Comparison of ENCODE assay signal across 8 cellular contexts in the genomic region with DNA sequence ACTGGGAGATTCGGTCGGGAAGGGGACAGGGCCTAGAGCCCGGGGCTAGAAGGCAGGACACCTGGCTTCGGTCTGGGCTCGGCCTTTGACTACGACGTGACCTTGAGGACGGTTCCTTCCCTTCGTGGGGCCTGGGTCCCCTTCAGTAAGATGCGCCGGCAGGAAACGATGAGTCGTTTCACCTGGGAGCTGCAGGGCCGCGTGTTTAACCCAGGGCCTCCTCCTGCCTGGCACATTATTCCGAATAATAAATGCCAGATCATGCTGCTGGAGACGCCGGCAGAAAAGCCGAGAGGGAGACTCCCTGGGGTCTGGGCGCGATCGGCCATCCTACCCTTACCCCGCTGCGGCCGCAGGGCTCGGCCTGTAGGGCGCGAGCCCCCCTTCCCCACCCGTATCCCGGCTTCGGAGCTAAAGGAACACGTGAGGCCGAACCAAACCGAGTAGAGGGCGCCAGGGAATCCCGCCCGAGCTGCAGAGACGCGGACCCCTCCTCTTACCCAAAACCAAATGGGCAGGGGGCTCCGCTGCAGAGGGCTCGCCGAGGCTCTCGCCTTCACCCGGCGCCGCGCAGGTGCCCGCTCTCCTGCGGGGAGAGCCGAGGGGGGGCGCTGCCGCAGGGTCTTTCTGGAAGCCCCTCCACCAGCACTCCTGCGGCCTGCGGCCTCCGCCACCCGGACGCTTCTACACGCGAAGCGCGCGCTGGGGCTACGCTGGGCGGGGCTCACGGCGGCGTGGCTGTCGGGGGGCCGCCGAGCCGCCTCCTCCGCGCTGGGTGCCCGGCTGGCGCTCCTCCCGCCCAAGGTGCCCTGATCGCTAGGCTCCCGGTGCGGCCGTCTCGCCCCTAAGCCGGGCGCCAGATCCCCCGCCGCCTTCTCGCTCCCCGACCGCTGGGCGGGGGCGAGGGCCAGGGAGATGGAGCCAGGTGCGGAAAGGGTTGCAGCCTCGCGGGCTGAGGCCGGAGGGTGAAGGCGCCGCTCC. TPM values are rescaled to one million over a fixed set of nuclear protein-coding genes. Genes with fewer than 3 reads are reported as not detected.
DNase-seq lines count a peak whose midpoint lies in the region; ATAC-seq and TF ChIP-seq lines count a peak whose summit lies in the region.

A gene with protein sequence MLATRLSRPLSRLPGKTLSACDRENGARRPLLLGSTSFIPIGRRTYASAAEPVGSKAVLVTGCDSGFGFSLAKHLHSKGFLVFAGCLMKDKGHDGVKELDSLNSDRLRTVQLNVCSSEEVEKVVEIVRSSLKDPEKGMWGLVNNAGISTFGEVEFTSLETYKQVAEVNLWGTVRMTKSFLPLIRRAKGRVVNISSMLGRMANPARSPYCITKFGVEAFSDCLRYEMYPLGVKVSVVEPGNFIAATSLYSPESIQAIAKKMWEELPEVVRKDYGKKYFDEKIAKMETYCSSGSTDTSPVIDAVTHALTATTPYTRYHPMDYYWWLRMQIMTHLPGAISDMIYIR (minus strand): TSS at position 688 of the 981 bp plus-strand sequence. CDS start 9,525 bp downstream, outside the sequence.

- intact Hi-C loops in posterior vena cava (cut with DNase I), result no loop called here

- no peaks in the 10 kb centered on the region for H3K9me3 ChIP-seq in lung (ENCODE audit: control insufficient read depth in 2 of 2, insufficient read depth in 1 of 2, low read length in 1 of 2)

- H3K27ac ChIP-seq in cingulate gyrus (ENCODE audit: low read depth, low read length), result peak within 1 kb of the TSS; percentile 95
- H3K27ac ChIP-seq in lung (ENCODE audit: low read depth in 1 of 2, low read length in 1 of 2), result peak within 1 kb of the TSS; percentile 93 to 96

- TF ChIP-seq CTCF in GM12874 (IDR thresholded peaks at IDR 0.05; ENCODE audit: insufficient read depth, low read depth, low read length), result peak; percentile 29; the same call in 1 of the 2 replicates
- TF ChIP-seq CTCF in lung (IDR thresholded peaks at IDR 0.05; ENCODE audit: control extremely low read depth, extremely low read depth), result no peak

- ATAC-seq in HG02763 (IDR thresholded peaks at IDR 0.05; ENCODE audit: unreplicated experiment) (peak; percentile 4), lung (ENCODE audit: insufficient read depth, low FRiP score) (peak; percentile 5)

- H3K36me3 ChIP-seq in lung (ENCODE audit: control insufficient read depth in 2 of 2, insufficient read depth in 2 of 2, low read length in 2 of 2), result no peaks in the 10 kb centered on the region

- H3K4me3 ChIP-seq in lung, result peak within 1 kb of the TSS; percentile 83

- WGBS in lung, 2 donors, result 0 to 1% methylated on average over 83 to 96 of the region's 96 CpGs

- no peaks in the 10 kb centered on the region for H3K27me3 ChIP-seq in lung (ENCODE audit: control insufficient read depth, insufficient read depth)

- DNase-seq in NCI-H2107 treated with DMSO at 0.1 percent for 48 hours (lab: John Stamatoyannopoulos, UW; ENCODE audit: unreplicated experiment) (peak; percentile 51), lung (ENCODE audit: low spot score) (peak; percentile 49), posterior vena cava (ENCODE audit: low spot score) (no peak)
- DNase-seq in activated CD4-positive, alpha-beta T cell treated with anti-CD3 and anti-CD28 coated beads for 4 hours, result peak; percentile 48 to 54
- peak; percentile 20 for DNase-seq in stimulated activated CD8-positive, alpha-beta memory T cell treated with anti-CD3 and anti-CD28 coated beads, Interleukin-15, amount 100 ng/mL, for 1 hour (ENCODE audit: low read depth)

- H3K4me1 ChIP-seq in lung (ENCODE audit: control insufficient read depth in 2 of 2, insufficient read depth in 2 of 2, low read length in 2 of 2), result peaks cover 1 to 5% of the 10 kb centered on the region in 2 donors

RNA-seq across cellular contexts. Expression of the gene that starts here (rescaled TPM):
- total RNA-seq in lung (10 to 100 TPM; 19.5 to 32.8 TPM), posterior vena cava (1 to 10 TPM; 3.1 to 3.4 TPM)
- 10 to 100 TPM; 14.3 to 14.4 TPM for polyA plus RNA-seq in lung

Comparison
In these comparisons a context has a peak if more than half of its experiments do, and no peak if none do; other contexts are left out.
1. RNA of the gene that starts here (total RNA-seq): 19.5 to 32.8 TPM in lung; 3.1 to 3.4 TPM in posterior vena cava; every median in the first group is over 4 times any median in the second.